ENCODE assay signal across 6 cellular contexts in the genomic region with DNA sequence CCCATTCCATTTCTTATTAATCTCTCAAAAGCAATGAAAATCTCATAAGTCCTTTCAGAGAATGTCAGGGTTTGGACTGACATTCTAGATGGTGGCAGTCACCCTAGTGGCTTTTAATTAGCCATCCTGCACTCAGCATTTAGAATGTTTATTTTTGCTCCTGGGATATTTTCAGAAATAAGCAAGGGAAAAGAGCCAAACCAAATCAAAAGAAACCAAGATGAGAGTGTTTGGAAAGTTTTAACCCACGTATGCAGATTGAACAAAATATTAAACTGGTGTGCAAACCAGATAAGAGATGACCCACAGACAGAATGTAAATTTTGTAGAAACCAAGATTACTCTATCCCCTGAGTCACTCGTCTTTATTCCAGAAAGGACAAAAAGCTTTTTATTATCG.
"Had no signal": no experiment of that assay in that cellular context is flagged by ENCODE, and none has a peak within 500 bp of the region (broad histone marks: within the 10 kb centered on the region; RNA-seq: fewer than 3 reads in every experiment).

No MANE protein-coding gene starts in this region.

- H3K4me3 ChIP-seq: GM23248, K562 had no signal

- H3K9ac ChIP-seq: GM23248 had no signal

- H2AFZ ChIP-seq: GM23248 had no signal

- DNase-seq: GM23248, GOT3, H9, HCEC 1CT, IMR-90 had no signal

- H3K27ac ChIP-seq: GM23248 had no signal
